ENCODE assay signal across 11 cellular contexts in the genomic region with DNA sequence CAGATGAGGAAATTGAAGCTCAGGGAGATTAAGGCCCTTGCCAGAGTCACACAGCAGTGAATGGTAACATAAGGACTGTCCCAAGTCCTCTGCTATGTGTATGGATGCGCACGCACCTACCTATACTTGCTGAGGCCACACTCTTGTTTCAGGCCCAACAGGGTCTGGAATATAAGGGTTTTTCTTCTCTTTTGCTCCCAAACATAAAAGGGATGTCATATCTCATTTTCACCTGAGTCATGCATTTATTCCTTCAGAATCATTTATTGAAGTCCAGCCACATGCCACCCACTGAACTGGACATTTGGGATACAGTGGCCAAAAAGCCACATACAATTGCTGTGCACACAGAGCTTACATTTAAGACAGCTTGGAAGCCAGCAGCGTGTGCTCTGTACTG.
A peak's percentile ranks its signal among the peaks of the same experiment; 100 is the strongest.
DNase-seq lines count a peak whose midpoint lies in the region; ATAC-seq and TF ChIP-seq lines count a peak whose summit lies in the region.
"Had no signal": no experiment of that assay in that cellular context is flagged by ENCODE, and none has a peak within 500 bp of the region (broad histone marks: within the 10 kb centered on the region; RNA-seq: fewer than 3 reads in every experiment).

No MANE protein-coding gene starts in this region.

- no peak for TF ChIP-seq POLR2A in esophagus squamous epithelium (IDR thresholded peaks at IDR 0.05)
- no peak for TF ChIP-seq POLR2A in tibial nerve (IDR thresholded peaks at IDR 0.05)

- H3K27ac ChIP-seq in right atrium auricular region: peak overlapping the region; percentile 56 to 72
- peak overlapping the region in 3 of 4 donors; percentile 78 to 92 (median 92) for H3K27ac ChIP-seq in esophagus squamous epithelium
- peak overlapping the region; percentile 83 for H3K27ac ChIP-seq in psoas muscle
- H3K27ac ChIP-seq in tibial nerve: no peak overlapping the region

- TF ChIP-seq EP300 in tibial nerve (IDR thresholded peaks at IDR 0.05): no peak

- H3K4me1 ChIP-seq in right atrium auricular region (peaks cover 0 to 43% of the 10 kb centered on the region in 2 donors), esophagus squamous epithelium (peaks cover 41 to 92% (median 42%) of the 10 kb centered on the region in 3 donors), psoas muscle (peaks cover 64% of the 10 kb centered on the region), tibial nerve (peaks cover 0 to 44% (median 6%) of the 10 kb centered on the region in 4 donors)

- no peak for DNase-seq in right atrium auricular region (ENCODE audit: low spot score)
- no peak for DNase-seq in left cardiac atrium
- DNase-seq in esophagus squamous epithelium (lab: John Stamatoyannopoulos, UW): no peak
- DNase-seq in psoas muscle: no peak
- no peak for DNase-seq in DMS 273 treated with DMSO at 0.1 percent for 48 hours (lab: John Stamatoyannopoulos, UW)
- no peak for DNase-seq in tibial nerve (ENCODE audit: low spot score in 2 of 2)
- DNase-seq: HCEC 1CT, NCI-H2227 treated with DMSO at 0.1 percent for 48 hours had no signal

- H3K27me3 ChIP-seq in right atrium auricular region (no peaks in the 10 kb centered on the region), esophagus squamous epithelium (no peaks in the 10 kb centered on the region), psoas muscle (ENCODE audit: insufficient read depth in 3 of 3, low read length in 2 of 3) (no peaks in the 10 kb centered on the region), tibial nerve (no peaks in the 10 kb centered on the region)

- H3K4me3 ChIP-seq in right atrium auricular region (no peak overlapping the region), esophagus squamous epithelium (no peak overlapping the region), psoas muscle (no peak overlapping the region), tibial nerve (no peak overlapping the region)

- H3K9me3 ChIP-seq in right atrium auricular region: no peaks in the 10 kb centered on the region
- H3K9me3 ChIP-seq in esophagus squamous epithelium: no peaks in the 10 kb centered on the region
- no peaks in the 10 kb centered on the region for H3K9me3 ChIP-seq in psoas muscle
- H3K9me3 ChIP-seq in tibial nerve: no peaks in the 10 kb centered on the region

- WGBS in esophagus squamous epithelium, 2 donors: 91 to 92% methylated on average over 3 of the region's 3 CpGs
- 69 to 78% (median 69%) methylated on average over 3 of the region's 3 CpGs for WGBS in psoas muscle, 3 donors
- WGBS in tibial nerve, 2 donors: 87 to 92% methylated on average over 3 of the region's 3 CpGs

- intact Hi-C loops in left cardiac atrium (cut with DNase I): no loop called here
- intact Hi-C loops in esophagus squamous epithelium (cut with DNase I): no loop called here
- intact Hi-C loops in psoas muscle (cut with DNase I): no loop called here

- ATAC-seq in left cardiac atrium (no peak), psoas muscle (no peak), GM21515 (IDR thresholded peaks at IDR 0.05; ENCODE audit: unreplicated experiment) (no peak), GM21619 (IDR thresholded peaks at IDR 0.05; ENCODE audit: unreplicated experiment) (no peak)
- ATAC-seq: SK-N-SH treated with all-trans-retinoic acid at 6 μM for 48 hours had no signal

- H3K36me3 ChIP-seq in right atrium auricular region: no peaks in the 10 kb centered on the region
- no peaks in the 10 kb centered on the region for H3K36me3 ChIP-seq in esophagus squamous epithelium
- no peaks in the 10 kb centered on the region for H3K36me3 ChIP-seq in psoas muscle (ENCODE audit: insufficient read depth in 1 of 2, low read depth in 1 of 2)
- H3K36me3 ChIP-seq in tibial nerve: no peaks in the 10 kb centered on the region

- TF ChIP-seq CTCF in right atrium auricular region (IDR thresholded peaks at IDR 0.05) (no peak), esophagus squamous epithelium (IDR thresholded peaks at IDR 0.05) (no peak), psoas muscle (IDR thresholded peaks at IDR 0.05) (no peak), tibial nerve (IDR thresholded peaks at IDR 0.05) (no peak)

Comparison
In these comparisons a context has a peak if more than half of its experiments do, and no peak if none do; other contexts are left out.
1. H3K27ac ChIP-seq: peak in right atrium auricular region (2 of 2), esophagus squamous epithelium (3 of 4) and psoas muscle (single experiment); none in tibial nerve (0 of 4).